ENCODE assay signal across 8 cellular contexts in the genomic region with DNA sequence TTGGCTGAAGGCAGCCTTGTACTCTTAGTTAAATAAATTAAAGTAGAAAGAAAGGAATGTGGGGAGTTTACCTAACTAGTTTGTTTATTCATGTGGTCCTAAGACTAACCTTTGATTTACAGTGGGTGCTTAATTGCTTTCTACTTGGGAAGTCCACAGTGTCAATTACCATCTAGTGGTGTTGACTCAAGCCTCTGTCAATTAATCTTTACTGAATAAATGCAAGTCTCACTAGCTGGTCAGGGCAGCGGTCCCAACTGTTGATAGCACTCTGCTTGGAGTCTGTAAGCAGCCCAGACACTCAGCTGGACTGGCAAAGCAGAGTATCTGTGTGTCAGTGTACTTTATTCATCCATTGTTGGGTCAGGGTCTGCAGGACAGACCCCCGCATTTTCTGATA.
"Had no signal": no experiment of that assay in that cellular context is flagged by ENCODE, and none has a peak within 500 bp of the region (broad histone marks: within the 10 kb centered on the region; RNA-seq: fewer than 3 reads in every experiment).

No MANE protein-coding gene starts in this region.

- H3K4me2 ChIP-seq: GM23338 had no signal

- H3K4me3 ChIP-seq: GM23338 had no signal

- FAIRE-seq: H1, H54 had no signal

- H3K27ac Mint-ChIP-seq: GM23338, H9 had no signal

- DNase-seq: H9, HCEC 1CT, IMR-90, KBM-7 had no signal

- H3K4me1 Mint-ChIP-seq: GM23338, H9 had no signal

- H3K4me3 Mint-ChIP-seq: GM23338, H9 had no signal

- H3K27ac ChIP-seq: HL-60 had no signal

- H2AFZ ChIP-seq: GM23338 had no signal

- ATAC-seq: GM23338 had no signal
